In the genomic region with DNA sequence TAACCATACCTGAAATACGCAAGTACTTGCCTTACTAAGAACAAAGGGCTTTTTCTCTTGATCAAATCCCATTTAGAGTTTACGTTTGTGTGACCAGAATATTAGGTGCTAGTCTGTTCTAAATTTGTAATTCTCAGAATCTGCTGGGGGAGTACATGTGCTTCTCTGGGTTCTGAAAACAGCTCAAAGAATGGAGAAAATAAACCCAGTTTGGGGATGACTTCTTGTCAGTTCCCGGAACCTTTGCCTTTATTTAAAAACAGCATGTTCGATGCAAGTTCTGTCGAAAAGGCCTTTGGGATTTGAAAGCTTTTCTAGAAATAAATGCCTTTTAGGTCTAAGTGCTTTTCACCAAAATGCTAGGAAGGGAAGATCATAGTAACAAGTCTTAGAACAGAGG, we compare ENCODE assay signal across 9 cellular contexts.
DNase-seq lines count a peak whose midpoint lies in the region; ATAC-seq, FAIRE-seq and TF ChIP-seq lines count a peak whose summit lies in the region.
"Had no signal": no experiment of that assay in that cellular context is flagged by ENCODE, and none has a peak within 500 bp of the region (broad histone marks: within the 10 kb centered on the region; RNA-seq: fewer than 3 reads in every experiment).

No MANE protein-coding gene starts in this region.

- intact Hi-C loops in activated T-helper 1 cell treated with anti-CD3 and anti-CD28 coated beads, Interleukin-12 subunit alpha, Interleukin-12 subunit beta, Interleukin-2, Interleukin-4 antibody, amounts not matched to agents 30 ng/mL and 10 ng/mL and 1 ng/mL, durations not matched to agents 14 hours and 24 hours and 36 hours (cut with micrococcal nuclease): loop anchor here (1.0 to 10.0 kb wide), 12 partner anchors 9 to 1658 kb away; partner anchors contain the start of gene EGR2
- intact Hi-C loops in left ventricle myocardium superior (cut with micrococcal nuclease): loop anchor here (5.0 kb wide), 2 partner anchors 34 to 151 kb away; no protein-coding TSS in a partner anchor

- H3K9me3 ChIP-seq in GM23248 (ENCODE audit: low read depth) (no peaks in the 10 kb centered on the region), skeletal muscle tissue (ENCODE audit: control insufficient read depth in 3 of 3, low read length in 3 of 3) (no peaks in the 10 kb centered on the region)
- H3K9me3 ChIP-seq: neutrophil had no signal

- H3K27me3 Mint-ChIP-seq in activated T-helper 1 cell treated with anti-CD3 and anti-CD28 coated beads, Interleukin-12 subunit alpha, Interleukin-12 subunit beta, Interleukin-2, Interleukin-4 antibody, amounts not matched to agents 30 ng/mL and 10 ng/mL and 1 ng/mL, durations not matched to agents 14 hours and 24 hours and 36 hours (ENCODE audit: insufficient read depth): no peaks in the 10 kb centered on the region

- no peaks in the 10 kb centered on the region for H3K9me3 Mint-ChIP-seq in activated T-helper 1 cell treated with anti-CD3 and anti-CD28 coated beads, Interleukin-12 subunit alpha, Interleukin-12 subunit beta, Interleukin-2, Interleukin-4 antibody, amounts not matched to agents 30 ng/mL and 10 ng/mL and 1 ng/mL, durations not matched to agents 14 hours and 24 hours and 36 hours

- H4K20me1 ChIP-seq in GM23248 (ENCODE audit: insufficient read depth): no peaks in the 10 kb centered on the region; the same call in 1 of the 2 replicates

- H3K4me3 ChIP-seq in GM23248 (peak overlapping the region; percentile 94), skeletal muscle tissue (ENCODE audit: low read length in 3 of 3) (peak overlapping the region; percentile 68 to 80 (median 77))

- FAIRE-seq in GM12892 (lab: Jason Lieb, UNC): no peak

- H3K27me3 ChIP-seq in GM23248 (replicated peaks; ENCODE audit: insufficient read depth) (no peaks in the 10 kb centered on the region), skeletal muscle tissue (ENCODE audit: control insufficient read depth in 3 of 3, insufficient read depth in 3 of 3, low read length in 3 of 3) (no peaks in the 10 kb centered on the region)
- H3K27me3 ChIP-seq: neutrophil had no signal

- no peak for TF ChIP-seq POLR2A in GM12892 (IDR thresholded peaks at IDR 0.05; ENCODE audit: low read depth, low read length)

- H3K27ac ChIP-seq in GM23248 (peak overlapping the region; percentile 91), skeletal muscle tissue (ENCODE audit: low read depth, low read length) (peak overlapping the region; percentile 96)
- H3K27ac ChIP-seq: neutrophil had no signal

- peaks cover 45% of the 10 kb centered on the region for H3K36me3 Mint-ChIP-seq in activated T-helper 1 cell treated with anti-CD3 and anti-CD28 coated beads, Interleukin-12 subunit alpha, Interleukin-12 subunit beta, Interleukin-2, Interleukin-4 antibody, amounts not matched to agents 30 ng/mL and 10 ng/mL and 1 ng/mL, durations not matched to agents 14 hours and 24 hours and 36 hours (ENCODE audit: low read depth)

- H3K9ac ChIP-seq in GM23248 (peak overlapping the region; percentile 98), skeletal muscle tissue (ENCODE audit: low read depth in 1 of 3, low read length in 3 of 3) (peak overlapping the region; percentile 78 to 99 (median 85))

- H3K4me1 Mint-ChIP-seq in activated T-helper 1 cell treated with anti-CD3 and anti-CD28 coated beads, Interleukin-12 subunit alpha, Interleukin-12 subunit beta, Interleukin-2, Interleukin-4 antibody, amounts not matched to agents 30 ng/mL and 10 ng/mL and 1 ng/mL, durations not matched to agents 14 hours and 24 hours and 36 hours (ENCODE audit: low read depth): peaks cover 86% of the 10 kb centered on the region

- CTCF ChIA-PET in GM10248 (lab: Yijun Ruan, JAX): interaction anchor here (1.0 to 18.5 kb wide), 6 partner anchors 10 to 196 kb away, joined by 3 to 245 read pairs (median 16); no protein-coding TSS in a partner anchor

- H3F3A ChIP-seq in GM23248 (ENCODE audit: insufficient read depth): peaks cover 83% of the 10 kb centered on the region

- peak overlapping the region; percentile 99 for H3K27ac Mint-ChIP-seq in activated T-helper 1 cell treated with anti-CD3 and anti-CD28 coated beads, Interleukin-12 subunit alpha, Interleukin-12 subunit beta, Interleukin-2, Interleukin-4 antibody, amounts not matched to agents 30 ng/mL and 10 ng/mL and 1 ng/mL, durations not matched to agents 14 hours and 24 hours and 36 hours

- H3K79me2 ChIP-seq in GM23248 (ENCODE audit: insufficient read depth): peaks cover 78% of the 10 kb centered on the region

- H3K4me2 ChIP-seq in GM23248 (ENCODE audit: unreplicated experiment): peak overlapping the region; percentile 87

- no peak for TF ChIP-seq CTCF in GM10248 (IDR thresholded peaks at IDR 0.05; ENCODE audit: control extremely low read depth, extremely low read depth, low read depth, missing control alignments)

- DNase-seq in GM23248 (no peak), left ventricle myocardium superior (no peak), AG08396 (ENCODE audit: low spot score) (no peak), GM12892 (ENCODE audit: insufficient read length) (no peak), GM10248 (ENCODE audit: extremely low spot score) (no peak)
- DNase-seq in activated T-helper 1 cell treated with anti-CD3 and anti-CD28 coated beads, Interleukin-12 subunit alpha, Interleukin-12 subunit beta, Interleukin-2, Interleukin-4 antibody, amounts not matched to agents 30 ng/mL and 10 ng/mL and 1 ng/mL, durations not matched to agents 14 hours and 24 hours and 36 hours (ENCODE audit: low spot score): no peak

- WGBS in GM23248 (ENCODE audit: low coverage in 1 of 2, low lambda C conversion rate in 2 of 2, missing lambda C conversion rate in 2 of 2), 2 experiments: 42 to 49% methylated on average over 5 of the region's 5 CpGs

- peaks cover 77% of the 10 kb centered on the region for H3K4me1 ChIP-seq in GM23248 (ENCODE audit: insufficient read depth)
- H3K4me1 ChIP-seq in skeletal muscle tissue (ENCODE audit: control insufficient read depth in 3 of 3, insufficient read depth in 3 of 3, low read length in 3 of 3): peaks cover 45 to 60% (median 55%) of the 10 kb centered on the region in 3 donors

- in situ Hi-C loops in GM23248 (cut with MboI): loop anchor here (10.0 to 25.0 kb wide), 3 partner anchors 144 to 764 kb away; partner anchors contain the start of genes ADO, ARID5B and EGR2

- no peaks in the 10 kb centered on the region for H3K9me2 ChIP-seq in GM23248 (ENCODE audit: insufficient read depth)

- POLR2A ChIA-PET in GM10248 (lab: Yijun Ruan, JAX): no interaction called here

- ATAC-seq in left ventricle myocardium superior (peak; percentile 6), GM18907 (IDR thresholded peaks at IDR 0.05; ENCODE audit: unreplicated experiment) (no peak)

- H2AFZ ChIP-seq in GM23248: no peak overlapping the region

- H3K4me3 Mint-ChIP-seq in activated T-helper 1 cell treated with anti-CD3 and anti-CD28 coated beads, Interleukin-12 subunit alpha, Interleukin-12 subunit beta, Interleukin-2, Interleukin-4 antibody, amounts not matched to agents 30 ng/mL and 10 ng/mL and 1 ng/mL, durations not matched to agents 14 hours and 24 hours and 36 hours: peak overlapping the region; percentile 96

- H3K36me3 ChIP-seq in GM23248 (ENCODE audit: low read depth) (peaks cover 28% of the 10 kb centered on the region), skeletal muscle tissue (ENCODE audit: control insufficient read depth in 3 of 3, insufficient read depth in 3 of 3, low read length in 3 of 3) (peaks cover 12 to 20% (median 12%) of the 10 kb centered on the region in 3 donors)
- H3K36me3 ChIP-seq: neutrophil had no signal
